15 cellular contexts compared by ENCODE assay signal in the genomic region with DNA sequence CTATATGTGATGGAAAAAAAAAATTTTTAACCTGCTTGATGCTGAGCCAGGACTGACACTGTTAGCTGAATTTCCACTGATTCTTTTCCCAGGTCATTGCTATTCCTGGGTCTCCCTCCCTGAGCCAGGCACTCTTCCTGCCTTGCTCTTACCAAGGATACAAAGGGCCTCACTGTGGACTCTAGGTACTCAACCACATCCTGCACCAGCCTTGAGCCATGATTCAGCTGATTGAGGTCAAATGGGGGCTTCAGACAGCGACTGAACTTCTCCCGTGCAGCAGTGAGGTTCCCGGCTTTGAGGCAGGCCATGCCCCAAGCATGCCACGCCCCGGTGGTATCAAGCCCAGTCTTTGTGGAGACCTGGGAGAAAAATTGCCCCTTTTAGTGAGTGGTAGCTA. TPM values are rescaled to one million over a fixed set of nuclear protein-coding genes. Genes with fewer than 3 reads are reported as not detected.
DNase-seq lines count a peak whose midpoint lies in the region; ATAC-seq and TF ChIP-seq lines count a peak whose summit lies in the region.
"Had no signal": no experiment of that assay in that cellular context is flagged by ENCODE, and none has a peak within 500 bp of the region (broad histone marks: within the 10 kb centered on the region; RNA-seq: fewer than 3 reads in every experiment).

No MANE protein-coding gene starts in this region.

- no peaks in the 10 kb centered on the region for H3K9me3 ChIP-seq in stomach
- H3K9me3 ChIP-seq: A549 had no signal

- TF ChIP-seq EP300 in stomach (IDR thresholded peaks at IDR 0.05), result no peak

- intact Hi-C loops in stomach (cut with DNase I; ENCODE audit: low total_unique reads), result no loop called here

- H3K4me1 ChIP-seq in stomach, result peaks cover 0 to 13% (median 0%) of the 10 kb centered on the region in 4 donors

- 75 to 87% (median 83%) methylated on average over 5 of the region's 5 CpGs for WGBS in stomach, 5 donors

- ATAC-seq in GM18520 (IDR thresholded peaks at IDR 0.05; ENCODE audit: unreplicated experiment), result no peak
- ATAC-seq: A549, K562 had no signal

- H3K27me3 ChIP-seq in stomach, result no peaks in the 10 kb centered on the region

- no peak for TF ChIP-seq CTCF in NB4 (IDR thresholded peaks at IDR 0.05; ENCODE audit: low read depth, low read length)
- TF ChIP-seq CTCF in stomach (IDR thresholded peaks at IDR 0.05), result no peak

- peak; percentile 35 for DNase-seq in ELR (ENCODE audit: low read depth)
- DNase-seq in NB4 (ENCODE audit: low read depth), result peak; percentile 7
- DNase-seq in glomerular visceral epithelial cell (ENCODE audit: extremely low spot score), result peak; percentile 8
- no peak for DNase-seq in putamen (ENCODE audit: low spot score)
- no peak for DNase-seq in COR-L47 (lab: John Stamatoyannopoulos, UW)
- DNase-seq in stomach, result no peak
- DNase-seq: CD8-positive, alpha-beta memory T cell; DMS79; EL; GDM1; HCEC 1CT; HFFc6 had no signal

- peaks cover 37 to 97% (median 87%) of the 10 kb centered on the region in 4 donors for H3K36me3 ChIP-seq in stomach

- H3K27ac ChIP-seq in stomach, result no peak overlapping the region

- H3K4me3 ChIP-seq in NB4 (ENCODE audit: low read depth, low read length) (no peak overlapping the region), stomach (no peak overlapping the region)
- H3K4me3 ChIP-seq: A549, K562 had no signal

- TF ChIP-seq POLR2A in NB4 (IDR thresholded peaks at IDR 0.05; ENCODE audit: extremely low read depth, insufficient read length) (no peak), stomach (IDR thresholded peaks at IDR 0.05) (no peak)

RNA-seq across cellular contexts. Expression of gene ZFYVE26, which starts 54.3 kb away (rescaled TPM):
- 100 to 1,000 TPM in 1 of 5 donors, 10 to 100 TPM in 4; 11.3 to 201 (median 34.1) TPM for total RNA-seq in stomach
- 1 to 10 TPM; 2.1 to 3.4 (median 2.9) TPM for polyA plus RNA-seq in stomach

RNA-seq across cellular contexts. Expression of gene RAD51B, which starts 57.5 kb away (rescaled TPM):
- total RNA-seq in stomach, result 10 to 100 TPM; 12.1 to 30.7 (median 19.3) TPM
- polyA plus RNA-seq in stomach, result 1 to 10 TPM; 1.8 to 4.6 (median 3.8) TPM

Comparison
In these comparisons a context has a peak if more than half of its experiments do, and no peak if none do; other contexts are left out.
1. DNase-seq: peak in ELR (single experiment), NB4 (single experiment) and glomerular visceral epithelial cell (single experiment); none in putamen (single experiment), COR-L47 (single experiment) and stomach (single experiment).